8 cellular contexts compared by ENCODE assay signal in genomic region chr5:8908055-8908683, GRCh38.
DNase-seq lines count a peak whose midpoint lies in the region; ATAC-seq and TF ChIP-seq lines count a peak whose summit lies in the region.

No MANE protein-coding gene starts in this region.

- CTCF ChIA-PET in activated CD4-positive, alpha-beta T cell treated with anti-CD3 and anti-CD28 coated beads for 36 hours (lab: Charles Lee) = no interaction called here

- no peak overlapping the region for H3K4me3 Mint-ChIP-seq in activated CD4-positive, alpha-beta T cell treated with anti-CD3 and anti-CD28 coated beads for 36 hours

- H3K36me3 ChIP-seq in brain microvascular endothelial cell (replicated peaks) = no peaks in the 10 kb centered on the region
- H3K36me3 ChIP-seq in neural cell (ENCODE audit: insufficient read depth, low read length) = no peaks in the 10 kb centered on the region
- H3K36me3 ChIP-seq in ovary = no peaks in the 10 kb centered on the region

- no peak overlapping the region for H3K9ac ChIP-seq in neural cell (ENCODE audit: low read length)

- H3K27me3 Mint-ChIP-seq in activated CD4-positive, alpha-beta T cell treated with anti-CD3 and anti-CD28 coated beads for 36 hours = no peaks in the 10 kb centered on the region

- 64 to 66% (median 66%) methylated on average over 7 of the region's 7 CpGs for WGBS in ovary, 3 donors

- H3K27ac ChIP-seq in brain microvascular endothelial cell = peak overlapping the region; percentile 95
- H3K27ac ChIP-seq in neural cell (ENCODE audit: low read length) = no peak overlapping the region
- no peak overlapping the region for H3K27ac ChIP-seq in ovary

- TF ChIP-seq POLR2A in NB4 (IDR thresholded peaks at IDR 0.05; ENCODE audit: extremely low read depth, insufficient read length) (no peak), ovary (IDR thresholded peaks at IDR 0.05) (no peak)

- no peaks in the 10 kb centered on the region for H3K9me2 ChIP-seq in neural cell (ENCODE audit: insufficient read depth, low read length)

- intact Hi-C loops in activated CD4-positive, alpha-beta T cell treated with anti-CD3 and anti-CD28 coated beads for 36 hours (cut with DNase I, micrococcal nuclease) = no loop called here
- intact Hi-C loops in ovary (cut with DNase I) = no loop called here

- no peak overlapping the region for H3K4me2 ChIP-seq in neural cell (ENCODE audit: low read length)

- no peaks in the 10 kb centered on the region for H3K9me3 Mint-ChIP-seq in activated CD4-positive, alpha-beta T cell treated with anti-CD3 and anti-CD28 coated beads for 36 hours (ENCODE audit: low read depth)

- no peaks in the 10 kb centered on the region for H3K4me1 ChIP-seq in ovary (ENCODE audit: insufficient read depth)

- H3K79me2 ChIP-seq in neural cell (replicated peaks; ENCODE audit: insufficient read depth, low read length) = no peaks in the 10 kb centered on the region

- POLR2A ChIA-PET in activated CD4-positive, alpha-beta T cell treated with anti-CD3 and anti-CD28 coated beads for 36 hours (lab: Charles Lee) = no interaction called here

- H3F3A ChIP-seq in neural cell (ENCODE audit: insufficient read depth, low read length, poor library complexity, severe bottlenecking) = no peaks in the 10 kb centered on the region

- no peaks in the 10 kb centered on the region for H3K4me1 Mint-ChIP-seq in activated CD4-positive, alpha-beta T cell treated with anti-CD3 and anti-CD28 coated beads for 36 hours

- no peaks in the 10 kb centered on the region for H3K9me3 ChIP-seq in neural cell (ENCODE audit: low read length)
- no peaks in the 10 kb centered on the region for H3K9me3 ChIP-seq in ovary

- no peaks in the 10 kb centered on the region for H3K36me3 Mint-ChIP-seq in activated CD4-positive, alpha-beta T cell treated with anti-CD3 and anti-CD28 coated beads for 36 hours (ENCODE audit: low read depth)

- DNase-seq in activated CD4-positive, alpha-beta T cell treated with anti-CD3 and anti-CD28 coated beads for 36 hours = peak; percentile 52
- DNase-seq in activated CD4-positive, alpha-beta T cell treated with anti-CD3 and anti-CD28 coated beads for 1 hour = no peak
- peak; percentile 41 for DNase-seq in NB4 (ENCODE audit: low read depth)
- DNase-seq in brain microvascular endothelial cell = peak; percentile 64
- DNase-seq in DMS79 (lab: John Stamatoyannopoulos, UW) = no peak
- no peak for DNase-seq in ovary

- ATAC-seq in activated CD4-positive, alpha-beta T cell treated with anti-CD3 and anti-CD28 coated beads for 36 hours = peak; percentile 33
- ATAC-seq in GM21786 (IDR thresholded peaks at IDR 0.05; ENCODE audit: unreplicated experiment) = peak; percentile 72

- no peak overlapping the region for H3K4me3 ChIP-seq in NB4 (ENCODE audit: low read depth, low read length)
- no peak overlapping the region for H3K4me3 ChIP-seq in brain microvascular endothelial cell (ENCODE audit: low read depth, low read length)
- no peak overlapping the region for H3K4me3 ChIP-seq in neural cell (ENCODE audit: low read length)
- no peak overlapping the region for H3K4me3 ChIP-seq in ovary

- in situ Hi-C loops in brain microvascular endothelial cell (cut with HindIII; ENCODE audit: low pct_ligation_motif_present, low sequenced_read_pairs) = no loop called here

- H2AFZ ChIP-seq in neural cell (ENCODE audit: low read depth, low read length) = no peak overlapping the region

- H3K27ac Mint-ChIP-seq in activated CD4-positive, alpha-beta T cell treated with anti-CD3 and anti-CD28 coated beads for 36 hours = no peak overlapping the region

- no peak for TF ChIP-seq RAD21 in neural cell (conservative IDR thresholded peaks at IDR 0.05)

- no peaks in the 10 kb centered on the region for H4K20me1 ChIP-seq in neural cell (ENCODE audit: insufficient read depth)

- peak; percentile 99 for TF ChIP-seq CTCF in NB4 (IDR thresholded peaks at IDR 0.05; ENCODE audit: low read depth, low read length)
- peak; percentile 95 for TF ChIP-seq CTCF in brain microvascular endothelial cell (IDR thresholded peaks at IDR 0.05; ENCODE audit: low read depth, low read length, missing control alignments)
- peak; percentile 36 for TF ChIP-seq CTCF in neural cell (IDR thresholded peaks at IDR 0.05; ENCODE audit: poor library complexity, severe bottlenecking)
- TF ChIP-seq CTCF in ovary (IDR thresholded peaks at IDR 0.05) = no peak

- H3K27me3 ChIP-seq in brain microvascular endothelial cell (replicated peaks) = no peaks in the 10 kb centered on the region
- H3K27me3 ChIP-seq in neural cell (ENCODE audit: insufficient read depth, low read depth, low read length) = no peaks in the 10 kb centered on the region
- no peaks in the 10 kb centered on the region for H3K27me3 ChIP-seq in ovary

- TF ChIP-seq EP300 in neural cell (conservative IDR thresholded peaks at IDR 0.05; ENCODE audit: poor library complexity, severe bottlenecking) (no peak), ovary (IDR thresholded peaks at IDR 0.05) (no peak)

TF ChIP-seq in neural cell, 6 proteins besides CTCF, POLR2A, EP300 and RAD21:
- TF ChIP-seq REST (IDR thresholded peaks at IDR 0.05; ENCODE audit: borderline replicate concordance) (no peak), TAF1 (IDR thresholded peaks at IDR 0.05; ENCODE audit: low read depth) (no peak), MXI1 (conservative IDR thresholded peaks at IDR 0.05; ENCODE audit: poor library complexity, severe bottlenecking) (no peak), POLR2AphosphoS5 (IDR thresholded peaks at IDR 0.05) (no peak), SMC3 (conservative IDR thresholded peaks at IDR 0.05; ENCODE audit: poor library complexity) (no peak), EZH2 (IDR thresholded peaks at IDR 0.05; ENCODE audit: borderline replicate concordance, insufficient read depth, low read length, poor library complexity, severe bottlenecking) (no peak)

Comparison
In these comparisons a context has a peak if more than half of its experiments do, and no peak if none do; other contexts are left out.
1. DNase-seq: peak in activated CD4-positive, alpha-beta T cell treated with anti-CD3 and anti-CD28 coated beads for 36 hours (single experiment), NB4 (single experiment) and brain microvascular endothelial cell (single experiment); none in activated CD4-positive, alpha-beta T cell treated with anti-CD3 and anti-CD28 coated beads for 1 hour (single experiment), DMS79 (single experiment) and ovary (0 of 5).
2. CTCF ChIP-seq: peak in NB4 (single experiment), brain microvascular endothelial cell (single experiment) and neural cell (single experiment); none in ovary (0 of 3).